Comparison of ENCODE assay signal across 2 cellular contexts in the genomic region with DNA sequence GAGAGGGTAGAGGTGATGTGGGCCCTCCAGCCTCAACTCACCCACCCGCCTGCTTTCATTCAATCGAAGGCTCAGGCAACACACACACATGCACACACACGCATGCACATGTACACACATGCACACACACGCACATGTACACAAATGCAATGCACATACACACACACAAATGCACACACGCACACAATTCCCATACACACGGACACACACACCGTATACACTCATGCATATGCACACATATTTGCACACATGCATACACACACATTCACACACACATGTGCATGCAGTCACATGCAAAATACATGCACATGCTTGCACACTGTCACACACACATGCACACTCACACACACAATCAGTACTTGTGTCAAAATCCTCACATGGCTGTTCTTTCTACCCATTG.
A peak's percentile ranks its signal among the peaks of the same experiment; 100 is the strongest.
TF ChIP-seq lines count a peak whose summit lies in the region.

No MANE protein-coding gene starts in this region.

TF ChIP-seq in GM12878, 131 proteins besides CTCF, POLR2A, EP300 and RAD21:
- TF ChIP-seq, protein P1, sequence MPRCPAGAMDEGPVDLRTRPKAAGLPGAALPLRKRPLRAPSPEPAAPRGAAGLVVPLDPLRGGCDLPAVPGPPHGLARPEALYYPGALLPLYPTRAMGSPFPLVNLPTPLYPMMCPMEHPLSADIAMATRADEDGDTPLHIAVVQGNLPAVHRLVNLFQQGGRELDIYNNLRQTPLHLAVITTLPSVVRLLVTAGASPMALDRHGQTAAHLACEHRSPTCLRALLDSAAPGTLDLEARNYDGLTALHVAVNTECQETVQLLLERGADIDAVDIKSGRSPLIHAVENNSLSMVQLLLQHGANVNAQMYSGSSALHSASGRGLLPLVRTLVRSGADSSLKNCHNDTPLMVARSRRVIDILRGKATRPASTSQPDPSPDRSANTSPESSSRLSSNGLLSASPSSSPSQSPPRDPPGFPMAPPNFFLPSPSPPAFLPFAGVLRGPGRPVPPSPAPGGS (IDR thresholded peaks at IDR 0.05; ENCODE audit: borderline replicate concordance, insufficient read depth, low read depth, low read length, poor library complexity, severe bottlenecking): peak; percentile 88
- no peak for TF ChIP-seq ZNF384 (IDR thresholded peaks at IDR 0.05; ENCODE audit: borderline replicate concordance, low read depth, low read length)
- no peak for TF ChIP-seq DPF2 (IDR thresholded peaks at IDR 0.05)
- TF ChIP-seq, protein P2, sequence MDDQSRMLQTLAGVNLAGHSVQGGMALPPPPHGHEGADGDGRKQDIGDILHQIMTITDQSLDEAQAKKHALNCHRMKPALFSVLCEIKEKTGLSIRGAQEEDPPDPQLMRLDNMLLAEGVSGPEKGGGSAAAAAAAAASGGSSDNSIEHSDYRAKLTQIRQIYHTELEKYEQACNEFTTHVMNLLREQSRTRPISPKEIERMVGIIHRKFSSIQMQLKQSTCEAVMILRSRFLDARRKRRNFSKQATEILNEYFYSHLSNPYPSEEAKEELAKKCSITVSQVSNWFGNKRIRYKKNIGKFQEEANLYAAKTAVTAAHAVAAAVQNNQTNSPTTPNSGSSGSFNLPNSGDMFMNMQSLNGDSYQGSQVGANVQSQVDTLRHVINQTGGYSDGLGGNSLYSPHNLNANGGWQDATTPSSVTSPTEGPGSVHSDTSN (IDR thresholded peaks at IDR 0.05; ENCODE audit: insufficient replicate concordance, low read depth, low read length): peak; percentile 14

TF ChIP-seq in endothelial cell of umbilical vein, 7 proteins besides CTCF, POLR2A, EP300 and RAD21:
- no peak for TF ChIP-seq MYC (IDR thresholded peaks at IDR 0.05; ENCODE audit: low read depth, low read length)
- TF ChIP-seq POLR2AphosphoS5 (IDR thresholded peaks at IDR 0.05; ENCODE audit: insufficient read depth, low read depth, low read length): no peak
- TF ChIP-seq, protein P3, sequence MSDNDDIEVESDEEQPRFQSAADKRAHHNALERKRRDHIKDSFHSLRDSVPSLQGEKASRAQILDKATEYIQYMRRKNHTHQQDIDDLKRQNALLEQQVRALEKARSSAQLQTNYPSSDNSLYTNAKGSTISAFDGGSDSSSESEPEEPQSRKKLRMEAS (IDR thresholded peaks at IDR 0.05; ENCODE audit: insufficient read depth, insufficient read length): peak; percentile 23
